ENCODE assay signal across 31 cellular contexts in genomic region chr6:51005779-51006178, GRCh38.
A peak's percentile ranks its signal among the peaks of the same experiment; 100 is the strongest.
DNase-seq lines count a peak whose midpoint lies in the region; ATAC-seq, FAIRE-seq and TF ChIP-seq lines count a peak whose summit lies in the region.
"Had no signal": no experiment of that assay in that cellular context is flagged by ENCODE, and none has a peak within 500 bp of the region (broad histone marks: within the 10 kb centered on the region; RNA-seq: fewer than 3 reads in every experiment).

No MANE protein-coding gene starts in this region.

- TF ChIP-seq POLR2A in HepG2 (IDR thresholded peaks at IDR 0.05; ENCODE audit: insufficient read depth in 1 of 2, low read depth in 2 of 2, low read length in 2 of 2), result no peak
- TF ChIP-seq POLR2A in right lobe of liver (IDR thresholded peaks at IDR 0.05), result no peak
- TF ChIP-seq POLR2A in K562 (conservative IDR thresholded peaks at IDR 0.05), result no peak

- H4K20me1 ChIP-seq in HepG2 (ENCODE audit: insufficient read depth, low read length), result no peaks in the 10 kb centered on the region
- H4K20me1 ChIP-seq in K562 (replicated peaks; ENCODE audit: control insufficient read depth, insufficient read depth, low read length), result no peaks in the 10 kb centered on the region
- H4K20me1 ChIP-seq: BLaER1; BLaER1 treated with 17β-estradiol and CSF1 and Interleukin-3, amounts not matched to agents 10 nM and 100 nM had no signal

- H3K4me3 ChIP-seq in HepG2 (replicated peaks in 1 of 3; ENCODE audit: insufficient read depth in 1 of 3, low read depth in 2 of 3, low read length in 3 of 3), result no peak overlapping the region
- H3K4me3 ChIP-seq in right lobe of liver, result no peak overlapping the region
- H3K4me3 ChIP-seq in K562, result no peak overlapping the region
- H3K4me3 ChIP-seq: A549; BLaER1; BLaER1 treated with 17β-estradiol and CSF1 and Interleukin-3, amounts not matched to agents 10 nM and 100 nM had no signal

- BruUV-seq in HepG2 (replicated peaks; lab: Mats Ljungman, UMichigan) (no TSS peak), K562 (replicated peaks; lab: Mats Ljungman, UMichigan) (no TSS peak)

- ATAC-seq in HepG2 (no peak), right lobe of liver (no peak), K562 (no peak)
- ATAC-seq: A549; CD8-positive, alpha-beta T cell had no signal

- no peak for DNase-seq in HepG2 (ENCODE audit: low spot score)
- no peak for DNase-seq in right lobe of liver
- no peak for DNase-seq in K562 (ENCODE audit: extremely low read depth in 1 of 4, low spot score in 3 of 4)
- DNase-seq in NCI-H345 treated with DMSO at 0.1 percent for 48 hours (lab: John Stamatoyannopoulos, UW; ENCODE audit: unreplicated experiment), result no peak
- DNase-seq: 8988T; ACHN; AML-193; BE2C; C1 segment of cervical spinal cord; Caco-2; Calu3; CD4-positive, alpha-beta memory T cell; CD4-positive, alpha-beta T cell; CD4-positive, CD25-positive, alpha-beta regulatory T cell; CD8-positive, alpha-beta memory T cell; CD8-positive, alpha-beta T cell; COR-L47; DMS 273 treated with DMSO at 0.1 percent for 48 hours; DMS153; DMS53; DMS79; DMS79 treated with DMSO at 0.1 percent for 48 hours; DND-41; EL had no signal

- TF ChIP-seq RAD21 in HepG2 (CRISPR knock-in tag; IDR thresholded peaks at IDR 0.05), result no peak
- no peak for TF ChIP-seq RAD21 in K562 (CRISPR knock-in tag; conservative IDR thresholded peaks at IDR 0.05 in 1 of 2, IDR thresholded peaks at IDR 0.05 in 1 of 2)

- CTCF ChIA-PET in HepG2 (lab: Yijun Ruan, JAX; ENCODE audit: low intra/inter-chr PET ratio, low total read pairs) (no interaction called here), K562 (lab: Yijun Ruan, JAX; ENCODE audit: low intra/inter-chr PET ratio) (no interaction called here)

- FAIRE-seq in HepG2 (lab: Jason Lieb, UNC), result no peak
- no peak for FAIRE-seq in K562 (lab: Jason Lieb, UNC)
- FAIRE-seq: A204.1, A549, D721Med had no signal

- no peak overlapping the region for H3K27ac ChIP-seq in HepG2 (ENCODE audit: extremely low read length, insufficient read depth, low read length)
- no peak overlapping the region for H3K27ac ChIP-seq in right lobe of liver
- no peak overlapping the region for H3K27ac ChIP-seq in K562 (ENCODE audit: extremely low read depth, low read depth, low read length)
- H3K27ac ChIP-seq: 22Rv1; A549; BLaER1; BLaER1 treated with 17β-estradiol and CSF1 and Interleukin-3, amounts not matched to agents 10 nM and 100 nM; C4-2B had no signal

- H3K9me1 ChIP-seq in K562 (ENCODE audit: control insufficient read depth, insufficient read depth, low read length), result no peaks in the 10 kb centered on the region

- TF ChIP-seq CTCF in HepG2 (CRISPR knock-in tag; IDR thresholded peaks at IDR 0.05) (no peak), right lobe of liver (IDR thresholded peaks at IDR 0.05) (no peak), K562 (IDR thresholded peaks at IDR 0.05 in 2 of 3, conservative IDR thresholded peaks at IDR 0.05 in 1 of 3; ENCODE audit: insufficient read depth in 2 of 3, low read depth in 1 of 3, low read length in 3 of 3) (no peak)

- in situ Hi-C loops in HepG2 (cut with HindIII; ENCODE audit: extremely low pct_ligation_motif_present, low pct_unique_long_range_greater_than_20kb), result no loop called here
- in situ Hi-C loops in K562 (cut with MboI), result no loop called here

- no peaks in the 10 kb centered on the region for H3K79me2 ChIP-seq in HepG2 (ENCODE audit: insufficient read depth, low read length)
- H3K79me2 ChIP-seq in K562 (ENCODE audit: control insufficient read depth, insufficient read depth, low read length), result no peaks in the 10 kb centered on the region

- POLR2A ChIA-PET in HepG2 (lab: Yijun Ruan, JAX), result no interaction called here
- POLR2A ChIA-PET in K562 (lab: Yijun Ruan, JAX), result interaction anchor here (3.1 kb wide), 1 partner anchor 11 kb away, joined by 12 read pairs; no protein-coding TSS in a partner anchor

- TF ChIP-seq EP300 in HepG2 (IDR thresholded peaks at IDR 0.05; ENCODE audit: low read depth in 2 of 2, low read length in 2 of 2) (no peak), HepG2 (CRISPR knock-in tag; IDR thresholded peaks at IDR 0.05; ENCODE audit: borderline replicate concordance) (no peak), K562 (IDR thresholded peaks at IDR 0.05; ENCODE audit: low read length) (no peak)

- H3K9me3 ChIP-seq in HepG2 (ENCODE audit: low read length) (no peaks in the 10 kb centered on the region), right lobe of liver (no peaks in the 10 kb centered on the region), K562 (replicated peaks; ENCODE audit: control insufficient read depth, insufficient read depth, low read depth, low read length) (no peaks in the 10 kb centered on the region)
- H3K9me3 ChIP-seq: A549; BE2C; BLaER1; BLaER1 treated with 17β-estradiol and CSF1 and Interleukin-3, amounts not matched to agents 10 nM and 100 nM; Caco-2 had no signal

- H3K4me2 ChIP-seq in HepG2 (ENCODE audit: low read depth, low read length) (no peak overlapping the region), K562 (ENCODE audit: insufficient read depth, low read length) (no peak overlapping the region)
- H3K4me2 ChIP-seq: A549; BLaER1; BLaER1 treated with 17β-estradiol and CSF1 and Interleukin-3, amounts not matched to agents 10 nM and 100 nM had no signal

- H2AFZ ChIP-seq in HepG2 (ENCODE audit: low read length), result no peak overlapping the region
- no peak overlapping the region for H2AFZ ChIP-seq in K562 (ENCODE audit: low read depth, low read length)

- intact Hi-C loops in HepG2 (cut with micrococcal nuclease; ENCODE audit: unreplicated experiment) (no loop called here), right lobe of liver (cut with DNase I) (no loop called here), K562 (cut with micrococcal nuclease) (no loop called here)

- 0 out of 2 replicates have a peak, but pooled peaks cover 5% of the 10 kb centered on the region for H3K4me1 ChIP-seq in HepG2 (ENCODE audit: insufficient read depth, low read length)
- no peaks in the 10 kb centered on the region for H3K4me1 ChIP-seq in right lobe of liver
- peaks cover 0 to 9% of the 10 kb centered on the region in 2 experiments; a peak in 2 of 5 replicates for H3K4me1 ChIP-seq in K562 (replicated peaks in 1 of 2; ENCODE audit: control insufficient read depth in 2 of 2, insufficient read depth in 2 of 2, low read length in 2 of 2)
- H3K4me1 ChIP-seq: A549, BE2C, BLaER1, Caco-2 had no signal

- no peaks in the 10 kb centered on the region for H3K27me3 ChIP-seq in HepG2 (ENCODE audit: control insufficient read depth in 1 of 2, insufficient read depth in 2 of 2, low read length in 2 of 2)
- H3K27me3 ChIP-seq in right lobe of liver, result no peaks in the 10 kb centered on the region
- no peaks in the 10 kb centered on the region for H3K27me3 ChIP-seq in K562 (ENCODE audit: control insufficient read depth in 2 of 2, insufficient read depth in 2 of 2, low read length in 2 of 2)
- H3K27me3 ChIP-seq: BE2C; BLaER1; BLaER1 treated with 17β-estradiol and CSF1 and Interleukin-3, amounts not matched to agents 10 nM and 100 nM had no signal

- no peak overlapping the region for H3K9ac ChIP-seq in HepG2 (ENCODE audit: insufficient read depth, low read depth, low read length)
- H3K9ac ChIP-seq in K562 (ENCODE audit: insufficient read depth in 1 of 2, low read depth in 2 of 2, low read length in 2 of 2), result no peak overlapping the region
- H3K9ac ChIP-seq: BLaER1; BLaER1 treated with 17β-estradiol and CSF1 and Interleukin-3, amounts not matched to agents 10 nM and 100 nM had no signal

- no peaks in the 10 kb centered on the region for H3K36me3 ChIP-seq in HepG2 (replicated peaks in 1 of 2; ENCODE audit: control insufficient read depth in 1 of 2, insufficient read depth in 2 of 2, low read length in 2 of 2)
- no peaks in the 10 kb centered on the region for H3K36me3 ChIP-seq in right lobe of liver
- H3K36me3 ChIP-seq in K562 (ENCODE audit: control insufficient read depth, insufficient read depth, low read length), result no peaks in the 10 kb centered on the region
- H3K36me3 ChIP-seq: BE2C; BLaER1; BLaER1 treated with 17β-estradiol and CSF1 and Interleukin-3, amounts not matched to agents 10 nM and 100 nM had no signal

TF ChIP-seq in HepG2, 621 proteins besides CTCF, POLR2A, EP300 and RAD21:
- TF ChIP-seq MAFF (IDR thresholded peaks at IDR 0.05; ENCODE audit: low read depth, low read length) (0 out of 2 replicates have a peak, but pooled peaks have one; percentile 19), ZFX (CRISPR knock-in tag; IDR thresholded peaks at IDR 0.05; ENCODE audit: low read depth) (no peak), ZNF772 (CRISPR knock-in tag; IDR thresholded peaks at IDR 0.05) (no peak), MAFK (conservative IDR thresholded peaks at IDR 0.05 in 1 of 2, IDR thresholded peaks at IDR 0.05 in 1 of 2; ENCODE audit: low read length in 2 of 2) (peak in 1 of 2 experiments; percentile 42; a peak in 3 of 4 replicates)
TF ChIP-seq in HepG2: peak in this region for 2.

TF ChIP-seq in K562, 482 proteins besides CTCF, POLR2A, EP300 and RAD21:
- TF ChIP-seq MAFG (tag; conservative IDR thresholded peaks at IDR 0.05) (0 out of 2 replicates have a peak, but pooled peaks have one; percentile 20), C11orf30 (IDR thresholded peaks at IDR 0.05; ENCODE audit: low read depth) (peak; percentile 53; the same call in 1 of the 2 replicates), ZNF316 (IDR thresholded peaks at IDR 0.05) (peak; percentile 79), ZBTB7A (IDR thresholded peaks at IDR 0.05; ENCODE audit: borderline replicate concordance, control insufficient read depth, low read depth, low read length) (no peak)

Comparison
In these comparisons a context has a peak if more than half of its experiments do, and no peak if none do; other contexts are left out.
1. Of the 241 proteins assayed by ChIP-seq in both HepG2 and K562: peak only in HepG2: MAFF; only in K562: MAFG; in both: none; in neither: 238; mixed calls (peak in some experiments, not most) for 1.